1 cellular context compared by ENCODE assay signal in genomic region chr7:150368098-150368883, GRCh38.
TF ChIP-seq lines count a peak whose summit lies in the region.

REPIN1 (plus strand) TSS chr7:150368822; CDS start chr7:150369712, 890 bp downstream.

TF ChIP-seq in IMR-90, 13 proteins besides CTCF, POLR2A, EP300 and RAD21 (continued from another document):
- TF ChIP-seq MAFK (IDR thresholded peaks at IDR 0.05; ENCODE audit: low read depth, low read length) (no peak), RCOR1 (IDR thresholded peaks at IDR 0.05; ENCODE audit: insufficient replicate concordance, low read length) (no peak), FOS (IDR thresholded peaks at IDR 0.05; ENCODE audit: low read depth, low read length) (no peak), RFX5 (IDR thresholded peaks at IDR 0.05; ENCODE audit: low read depth, low read length) (no peak)
- TF ChIP-seq, protein P1, sequence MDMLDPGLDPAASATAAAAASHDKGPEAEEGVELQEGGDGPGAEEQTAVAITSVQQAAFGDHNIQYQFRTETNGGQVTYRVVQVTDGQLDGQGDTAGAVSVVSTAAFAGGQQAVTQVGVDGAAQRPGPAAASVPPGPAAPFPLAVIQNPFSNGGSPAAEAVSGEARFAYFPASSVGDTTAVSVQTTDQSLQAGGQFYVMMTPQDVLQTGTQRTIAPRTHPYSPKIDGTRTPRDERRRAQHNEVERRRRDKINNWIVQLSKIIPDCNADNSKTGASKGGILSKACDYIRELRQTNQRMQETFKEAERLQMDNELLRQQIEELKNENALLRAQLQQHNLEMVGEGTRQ (IDR thresholded peaks at IDR 0.05; ENCODE audit: low read depth, low read length): peak; percentile 95
- TF ChIP-seq, protein P2, sequence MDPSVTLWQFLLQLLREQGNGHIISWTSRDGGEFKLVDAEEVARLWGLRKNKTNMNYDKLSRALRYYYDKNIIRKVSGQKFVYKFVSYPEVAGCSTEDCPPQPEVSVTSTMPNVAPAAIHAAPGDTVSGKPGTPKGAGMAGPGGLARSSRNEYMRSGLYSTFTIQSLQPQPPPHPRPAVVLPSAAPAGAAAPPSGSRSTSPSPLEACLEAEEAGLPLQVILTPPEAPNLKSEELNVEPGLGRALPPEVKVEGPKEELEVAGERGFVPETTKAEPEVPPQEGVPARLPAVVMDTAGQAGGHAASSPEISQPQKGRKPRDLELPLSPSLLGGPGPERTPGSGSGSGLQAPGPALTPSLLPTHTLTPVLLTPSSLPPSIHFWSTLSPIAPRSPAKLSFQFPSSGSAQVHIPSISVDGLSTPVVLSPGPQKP (IDR thresholded peaks at IDR 0.05; ENCODE audit: borderline replicate concordance, low read depth, low read length): no peak
